ENCODE assay signal across 29 cellular contexts in genomic region chr9:38626006-38626405, GRCh38. TPM values are rescaled to one million over a fixed set of nuclear protein-coding genes. Genes with fewer than 3 reads are reported as not detected.
"Had no signal": no experiment of that assay in that cellular context is flagged by ENCODE, and none has a peak within 500 bp of the region (broad histone marks: within the 10 kb centered on the region; RNA-seq: fewer than 3 reads in every experiment).

No MANE protein-coding gene starts in this region.

- H3K9me3 ChIP-seq: adrenal gland, body of pancreas, breast epithelium had no signal

- H3K27ac ChIP-seq: adrenal gland, body of pancreas, breast epithelium, PC-9, WERI-Rb-1 had no signal

- H3K4me3 ChIP-seq: adrenal gland, body of pancreas, breast epithelium, PC-9 had no signal

- H3K27ac Mint-ChIP-seq: activated CD4-positive, alpha-beta T cell treated with anti-CD3 and anti-CD28 coated beads, Interleukin-2, amount 10 ng/mL, durations not matched to agents 24 days and 14 days; activated CD8-positive, alpha-beta T cell treated with anti-CD3 and anti-CD28 coated beads for 36 hours; activated naive CD4-positive, alpha-beta T cell treated with anti-CD3 and anti-CD28 coated beads for 36 hours; activated naive CD4-positive, alpha-beta T cell treated with anti-CD3 and anti-CD28 coated beads, Interleukin-2, amount 50 U/mL, for 72 hours; activated T-cell treated with anti-CD3 and anti-CD28 coated beads, Interleukin-2, amount 50 U/mL, for 24 hours; activated T-helper 1 cell treated with anti-CD3 and anti-CD28 coated beads, Interleukin-12 subunit alpha, Interleukin-12 subunit beta, Interleukin-2, Interleukin-4 antibody, amounts not matched to agents 30 ng/mL and 10 ng/mL and 1 ng/mL, durations not matched to agents 14 hours and 24 hours and 36 hours had no signal

- H3K27me3 ChIP-seq: body of pancreas had no signal

- ATAC-seq: activated CD8-positive, alpha-beta T cell treated with anti-CD3 and anti-CD28 coated beads for 36 hours; activated naive CD4-positive, alpha-beta T cell treated with anti-CD3 and anti-CD28 coated beads, Interleukin-2, amount 50 U/mL, for 72 hours; body of pancreas; SK-N-SH treated with all-trans-retinoic acid at 6 μM for 48 hours had no signal

- DNase-seq: activated CD4-positive, alpha-beta T cell treated with anti-CD3 and anti-CD28 coated beads, Interleukin-2, amount 50 U/mL, for 4 hours; activated CD8-positive, alpha-beta T cell treated with anti-CD3 and anti-CD28 coated beads for 36 hours; activated gamma-delta T cell treated with Interleukin-2 at 50 U/mL for 16 hours; activated naive CD4-positive, alpha-beta T cell treated with anti-CD3 and anti-CD28 coated beads for 36 hours; activated T-cell treated with anti-CD3 and anti-CD28 coated beads, Interleukin-2, amount 50 U/mL, for 24 hours; adrenal gland; body of pancreas; caudate nucleus; cerebellar nuclear complex; Karpas-422; KBM-7; NCI-H1048; NCI-H1105 treated with DMSO at 0.1 percent for 48 hours; NCI-H1436 treated with DMSO at 0.1 percent for 48 hours; NCI-H1694 treated with DMSO at 0.1 percent for 48 hours; NCI-H2029; NCI-H345; NCI-H524 treated with DMSO at 0.1 percent for 48 hours; PC-9; SHP77; T1000; WERI-Rb-1 had no signal

- H3K4me3 Mint-ChIP-seq: activated CD4-positive, alpha-beta T cell treated with anti-CD3 and anti-CD28 coated beads, Interleukin-2, amount 10 ng/mL, durations not matched to agents 24 days and 14 days; activated CD8-positive, alpha-beta T cell treated with anti-CD3 and anti-CD28 coated beads for 36 hours; activated naive CD4-positive, alpha-beta T cell treated with anti-CD3 and anti-CD28 coated beads for 36 hours; activated T-cell treated with anti-CD3 and anti-CD28 coated beads, Interleukin-2, amount 50 U/mL, for 24 hours; activated T-helper 1 cell treated with anti-CD3 and anti-CD28 coated beads, Interleukin-12 subunit alpha, Interleukin-12 subunit beta, Interleukin-2, Interleukin-4 antibody, amounts not matched to agents 30 ng/mL and 10 ng/mL and 1 ng/mL, durations not matched to agents 14 hours and 24 hours and 36 hours had no signal

RNA-seq across cellular contexts. Expression of gene ANKRD18A, which starts 5.6 kb away (rescaled TPM):
- total RNA-seq: OCI-LY7, SK-MEL-5 had no signal
